ENCODE assay signal across 2 cellular contexts in the genomic region with DNA sequence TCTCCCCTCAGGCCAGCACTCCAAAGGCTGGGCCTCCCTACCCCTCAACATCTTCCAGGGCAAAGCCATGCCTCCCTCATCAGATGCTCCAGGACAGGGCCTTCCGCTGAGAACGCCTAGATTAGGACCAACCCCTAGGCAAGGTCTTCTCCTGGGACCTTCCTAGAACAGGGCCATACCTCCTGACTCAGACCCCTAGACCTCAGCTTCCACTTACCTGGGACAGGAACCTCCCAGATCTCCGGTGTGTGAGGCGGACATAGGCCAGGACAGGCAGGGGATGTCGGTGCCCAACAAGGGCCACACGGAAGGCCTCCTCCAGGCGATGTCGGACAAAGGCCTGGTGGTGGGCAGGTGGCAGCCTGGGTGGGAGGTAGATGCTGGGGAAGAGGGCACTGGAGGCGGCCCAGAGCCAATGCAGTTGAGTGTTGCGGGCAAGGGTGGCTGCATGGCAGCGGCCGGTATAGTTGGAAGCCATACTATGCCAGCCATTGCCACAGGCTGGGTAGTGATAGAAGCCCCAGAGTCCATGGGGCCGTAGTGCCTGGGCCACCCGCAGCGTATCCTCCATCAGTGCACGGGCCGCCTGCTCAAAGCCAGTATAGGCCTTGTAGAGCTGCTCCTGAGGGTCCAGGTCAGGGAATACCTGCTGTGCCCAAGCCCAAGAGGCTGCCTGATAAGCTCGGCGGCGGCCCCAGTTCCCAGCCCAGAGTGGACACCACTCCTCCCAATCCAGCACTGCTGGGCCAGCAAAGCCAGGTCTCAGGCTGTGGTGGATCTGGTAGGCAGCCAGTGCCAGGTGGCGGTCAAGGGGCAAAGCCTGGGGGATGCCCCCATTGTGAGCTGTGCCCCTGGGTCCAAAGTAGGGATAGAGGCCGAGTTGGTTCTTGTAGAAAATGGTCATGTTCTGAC.
TF ChIP-seq lines count a peak whose summit lies in the region.

No MANE protein-coding gene starts in this region.

TF ChIP-seq in IMR-90, 13 proteins besides CTCF, POLR2A, EP300 and RAD21:
- no peak for TF ChIP-seq SMC3 (IDR thresholded peaks at IDR 0.05; ENCODE audit: low read depth, low read length)
- TF ChIP-seq CEBPB (IDR thresholded peaks at IDR 0.05; ENCODE audit: low read depth, low read length): no peak
- TF ChIP-seq RFX5 (IDR thresholded peaks at IDR 0.05; ENCODE audit: low read depth, low read length): no peak
- no peak for TF ChIP-seq NFE2L2 (IDR thresholded peaks at IDR 0.05; ENCODE audit: low read depth, low read length)
- TF ChIP-seq MAFK (IDR thresholded peaks at IDR 0.05; ENCODE audit: low read depth, low read length): no peak
- TF ChIP-seq, protein P1, sequence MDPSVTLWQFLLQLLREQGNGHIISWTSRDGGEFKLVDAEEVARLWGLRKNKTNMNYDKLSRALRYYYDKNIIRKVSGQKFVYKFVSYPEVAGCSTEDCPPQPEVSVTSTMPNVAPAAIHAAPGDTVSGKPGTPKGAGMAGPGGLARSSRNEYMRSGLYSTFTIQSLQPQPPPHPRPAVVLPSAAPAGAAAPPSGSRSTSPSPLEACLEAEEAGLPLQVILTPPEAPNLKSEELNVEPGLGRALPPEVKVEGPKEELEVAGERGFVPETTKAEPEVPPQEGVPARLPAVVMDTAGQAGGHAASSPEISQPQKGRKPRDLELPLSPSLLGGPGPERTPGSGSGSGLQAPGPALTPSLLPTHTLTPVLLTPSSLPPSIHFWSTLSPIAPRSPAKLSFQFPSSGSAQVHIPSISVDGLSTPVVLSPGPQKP (IDR thresholded peaks at IDR 0.05; ENCODE audit: borderline replicate concordance, low read depth, low read length): no peak
- TF ChIP-seq MAZ (IDR thresholded peaks at IDR 0.05; ENCODE audit: borderline replicate concordance, low read depth, low read length): no peak
- TF ChIP-seq, protein P2, sequence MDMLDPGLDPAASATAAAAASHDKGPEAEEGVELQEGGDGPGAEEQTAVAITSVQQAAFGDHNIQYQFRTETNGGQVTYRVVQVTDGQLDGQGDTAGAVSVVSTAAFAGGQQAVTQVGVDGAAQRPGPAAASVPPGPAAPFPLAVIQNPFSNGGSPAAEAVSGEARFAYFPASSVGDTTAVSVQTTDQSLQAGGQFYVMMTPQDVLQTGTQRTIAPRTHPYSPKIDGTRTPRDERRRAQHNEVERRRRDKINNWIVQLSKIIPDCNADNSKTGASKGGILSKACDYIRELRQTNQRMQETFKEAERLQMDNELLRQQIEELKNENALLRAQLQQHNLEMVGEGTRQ (IDR thresholded peaks at IDR 0.05; ENCODE audit: low read depth, low read length): no peak
- TF ChIP-seq MXI1 (IDR thresholded peaks at IDR 0.05; ENCODE audit: borderline replicate concordance, low read depth, low read length): no peak
- TF ChIP-seq BHLHE40 (IDR thresholded peaks at IDR 0.05; ENCODE audit: low read depth, low read length): no peak
- no peak for TF ChIP-seq RCOR1 (IDR thresholded peaks at IDR 0.05; ENCODE audit: insufficient replicate concordance, low read length)
- no peak for TF ChIP-seq FOS (IDR thresholded peaks at IDR 0.05; ENCODE audit: low read depth, low read length)
- TF ChIP-seq CHD1 (IDR thresholded peaks at IDR 0.05; ENCODE audit: low read depth, low read length): no peak

TF ChIP-seq in H1, 55 proteins besides CTCF, POLR2A, EP300 and RAD21:
- TF ChIP-seq SUZ12 (IDR thresholded peaks at IDR 0.05; ENCODE audit: low read length) (no peak), BACH1 (IDR thresholded peaks at IDR 0.05; ENCODE audit: low read length) (no peak), EGR1 (IDR thresholded peaks at IDR 0.05; ENCODE audit: borderline replicate concordance, low read depth, low read length) (no peak), TAF7 (optimal IDR thresholded peaks at IDR 0.05; ENCODE audit: borderline replicate concordance, low read depth, low read length) (no peak), EZH2 (IDR thresholded peaks at IDR 0.05; ENCODE audit: low read depth, low read length, severe bottlenecking) (no peak), SP1 (IDR thresholded peaks at IDR 0.05; ENCODE audit: low read depth, low read length) (no peak), NANOG (IDR thresholded peaks at IDR 0.05; ENCODE audit: insufficient read depth, low read depth, low read length, poor library complexity, severe bottlenecking) (no peak), GABPA (IDR thresholded peaks at IDR 0.05; ENCODE audit: borderline replicate concordance, insufficient read depth, low read length) (no peak), KDM1A (IDR thresholded peaks at IDR 0.05; ENCODE audit: borderline replicate concordance, low read length) (no peak), CEBPB (IDR thresholded peaks at IDR 0.05; ENCODE audit: low read depth, low read length) (no peak), GTF2F1 (IDR thresholded peaks at IDR 0.05; ENCODE audit: borderline replicate concordance, low read depth, low read length) (no peak), CBX5 (IDR thresholded peaks at IDR 0.05; ENCODE audit: low read depth, low read length) (no peak), SP2 (IDR thresholded peaks at IDR 0.05; ENCODE audit: low read length) (no peak), ZNF274 (IDR thresholded peaks at IDR 0.05; ENCODE audit: borderline replicate concordance, extremely low read depth, low read length) (no peak), CREB1 (IDR thresholded peaks at IDR 0.05) (no peak), RBBP5 (IDR thresholded peaks at IDR 0.05; ENCODE audit: borderline replicate concordance, low read depth, low read length) (no peak), FOSL1 (IDR thresholded peaks at IDR 0.05; ENCODE audit: insufficient read depth, low read depth, low read length) (no peak)
- TF ChIP-seq, protein P3, sequence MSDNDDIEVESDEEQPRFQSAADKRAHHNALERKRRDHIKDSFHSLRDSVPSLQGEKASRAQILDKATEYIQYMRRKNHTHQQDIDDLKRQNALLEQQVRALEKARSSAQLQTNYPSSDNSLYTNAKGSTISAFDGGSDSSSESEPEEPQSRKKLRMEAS (IDR thresholded peaks at IDR 0.05): no peak
- TF ChIP-seq, protein P4, sequence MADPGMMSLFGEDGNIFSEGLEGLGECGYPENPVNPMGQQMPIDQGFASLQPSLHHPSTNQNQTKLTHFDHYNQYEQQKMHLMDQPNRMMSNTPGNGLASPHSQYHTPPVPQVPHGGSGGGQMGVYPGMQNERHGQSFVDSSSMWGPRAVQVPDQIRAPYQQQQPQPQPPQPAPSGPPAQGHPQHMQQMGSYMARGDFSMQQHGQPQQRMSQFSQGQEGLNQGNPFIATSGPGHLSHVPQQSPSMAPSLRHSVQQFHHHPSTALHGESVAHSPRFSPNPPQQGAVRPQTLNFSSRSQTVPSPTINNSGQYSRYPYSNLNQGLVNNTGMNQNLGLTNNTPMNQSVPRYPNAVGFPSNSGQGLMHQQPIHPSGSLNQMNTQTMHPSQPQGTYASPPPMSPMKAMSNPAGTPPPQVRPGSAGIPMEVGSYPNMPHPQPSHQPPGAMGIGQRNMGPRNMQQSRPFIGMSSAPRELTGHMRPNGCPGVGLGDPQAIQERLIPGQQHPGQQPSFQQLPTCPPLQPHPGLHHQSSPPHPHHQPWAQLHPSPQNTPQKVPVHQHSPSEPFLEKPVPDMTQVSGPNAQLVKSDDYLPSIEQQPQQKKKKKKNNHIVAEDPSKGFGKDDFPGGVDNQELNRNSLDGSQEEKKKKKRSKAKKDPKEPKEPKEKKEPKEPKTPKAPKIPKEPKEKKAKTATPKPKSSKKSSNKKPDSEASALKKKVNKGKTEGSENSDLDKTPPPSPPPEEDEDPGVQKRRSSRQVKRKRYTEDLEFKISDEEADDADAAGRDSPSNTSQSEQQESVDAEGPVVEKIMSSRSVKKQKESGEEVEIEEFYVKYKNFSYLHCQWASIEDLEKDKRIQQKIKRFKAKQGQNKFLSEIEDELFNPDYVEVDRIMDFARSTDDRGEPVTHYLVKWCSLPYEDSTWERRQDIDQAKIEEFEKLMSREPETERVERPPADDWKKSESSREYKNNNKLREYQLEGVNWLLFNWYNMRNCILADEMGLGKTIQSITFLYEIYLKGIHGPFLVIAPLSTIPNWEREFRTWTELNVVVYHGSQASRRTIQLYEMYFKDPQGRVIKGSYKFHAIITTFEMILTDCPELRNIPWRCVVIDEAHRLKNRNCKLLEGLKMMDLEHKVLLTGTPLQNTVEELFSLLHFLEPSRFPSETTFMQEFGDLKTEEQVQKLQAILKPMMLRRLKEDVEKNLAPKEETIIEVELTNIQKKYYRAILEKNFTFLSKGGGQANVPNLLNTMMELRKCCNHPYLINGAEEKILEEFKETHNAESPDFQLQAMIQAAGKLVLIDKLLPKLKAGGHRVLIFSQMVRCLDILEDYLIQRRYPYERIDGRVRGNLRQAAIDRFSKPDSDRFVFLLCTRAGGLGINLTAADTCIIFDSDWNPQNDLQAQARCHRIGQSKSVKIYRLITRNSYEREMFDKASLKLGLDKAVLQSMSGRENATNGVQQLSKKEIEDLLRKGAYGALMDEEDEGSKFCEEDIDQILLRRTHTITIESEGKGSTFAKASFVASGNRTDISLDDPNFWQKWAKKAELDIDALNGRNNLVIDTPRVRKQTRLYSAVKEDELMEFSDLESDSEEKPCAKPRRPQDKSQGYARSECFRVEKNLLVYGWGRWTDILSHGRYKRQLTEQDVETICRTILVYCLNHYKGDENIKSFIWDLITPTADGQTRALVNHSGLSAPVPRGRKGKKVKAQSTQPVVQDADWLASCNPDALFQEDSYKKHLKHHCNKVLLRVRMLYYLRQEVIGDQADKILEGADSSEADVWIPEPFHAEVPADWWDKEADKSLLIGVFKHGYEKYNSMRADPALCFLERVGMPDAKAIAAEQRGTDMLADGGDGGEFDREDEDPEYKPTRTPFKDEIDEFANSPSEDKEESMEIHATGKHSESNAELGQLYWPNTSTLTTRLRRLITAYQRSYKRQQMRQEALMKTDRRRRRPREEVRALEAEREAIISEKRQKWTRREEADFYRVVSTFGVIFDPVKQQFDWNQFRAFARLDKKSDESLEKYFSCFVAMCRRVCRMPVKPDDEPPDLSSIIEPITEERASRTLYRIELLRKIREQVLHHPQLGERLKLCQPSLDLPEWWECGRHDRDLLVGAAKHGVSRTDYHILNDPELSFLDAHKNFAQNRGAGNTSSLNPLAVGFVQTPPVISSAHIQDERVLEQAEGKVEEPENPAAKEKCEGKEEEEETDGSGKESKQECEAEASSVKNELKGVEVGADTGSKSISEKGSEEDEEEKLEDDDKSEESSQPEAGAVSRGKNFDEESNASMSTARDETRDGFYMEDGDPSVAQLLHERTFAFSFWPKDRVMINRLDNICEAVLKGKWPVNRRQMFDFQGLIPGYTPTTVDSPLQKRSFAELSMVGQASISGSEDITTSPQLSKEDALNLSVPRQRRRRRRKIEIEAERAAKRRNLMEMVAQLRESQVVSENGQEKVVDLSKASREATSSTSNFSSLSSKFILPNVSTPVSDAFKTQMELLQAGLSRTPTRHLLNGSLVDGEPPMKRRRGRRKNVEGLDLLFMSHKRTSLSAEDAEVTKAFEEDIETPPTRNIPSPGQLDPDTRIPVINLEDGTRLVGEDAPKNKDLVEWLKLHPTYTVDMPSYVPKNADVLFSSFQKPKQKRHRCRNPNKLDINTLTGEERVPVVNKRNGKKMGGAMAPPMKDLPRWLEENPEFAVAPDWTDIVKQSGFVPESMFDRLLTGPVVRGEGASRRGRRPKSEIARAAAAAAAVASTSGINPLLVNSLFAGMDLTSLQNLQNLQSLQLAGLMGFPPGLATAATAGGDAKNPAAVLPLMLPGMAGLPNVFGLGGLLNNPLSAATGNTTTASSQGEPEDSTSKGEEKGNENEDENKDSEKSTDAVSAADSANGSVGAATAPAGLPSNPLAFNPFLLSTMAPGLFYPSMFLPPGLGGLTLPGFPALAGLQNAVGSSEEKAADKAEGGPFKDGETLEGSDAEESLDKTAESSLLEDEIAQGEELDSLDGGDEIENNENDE (IDR thresholded peaks at IDR 0.05; ENCODE audit: insufficient replicate concordance, low read length): no peak
TF ChIP-seq in H1: peak in this region for 0.
